ENCODE assay signal across 2 cellular contexts in genomic region chr20:63656451-63656850, GRCh38.
TF ChIP-seq lines count a peak whose summit lies in the region.

No MANE protein-coding gene starts in this region.

TF ChIP-seq in HCT116, 20 proteins besides CTCF, POLR2A, EP300 and RAD21:
- TF ChIP-seq POLR2AphosphoS5 (IDR thresholded peaks at IDR 0.05; ENCODE audit: low read depth, low read length) (no peak), ZBTB33 (IDR thresholded peaks at IDR 0.05; ENCODE audit: extremely low read depth, insufficient replicate concordance, low read length) (no peak), EGR1 (IDR thresholded peaks at IDR 0.05; ENCODE audit: low read depth) (no peak), FOSL1 (IDR thresholded peaks at IDR 0.05; ENCODE audit: low read depth) (no peak), SIN3A (IDR thresholded peaks at IDR 0.05; ENCODE audit: low read depth) (no peak), YY1 (IDR thresholded peaks at IDR 0.05; ENCODE audit: extremely low read depth, insufficient replicate concordance, low read depth, low read length) (no peak), TCF7L2 (IDR thresholded peaks at IDR 0.05; ENCODE audit: borderline replicate concordance, extremely low read depth, insufficient read depth, insufficient read length) (no peak), CBX3 (IDR thresholded peaks at IDR 0.05; ENCODE audit: low read depth) (no peak), SRF (IDR thresholded peaks at IDR 0.05; ENCODE audit: low read depth) (no peak), ZNF274 (IDR thresholded peaks at IDR 0.05; ENCODE audit: low read depth, low read length) (no peak), JUND (IDR thresholded peaks at IDR 0.05) (no peak), EZH2 (IDR thresholded peaks at IDR 0.05) (no peak), EZH2phosphoT487 (IDR thresholded peaks at IDR 0.05; ENCODE audit: borderline replicate concordance) (no peak)
- TF ChIP-seq, protein P1, sequence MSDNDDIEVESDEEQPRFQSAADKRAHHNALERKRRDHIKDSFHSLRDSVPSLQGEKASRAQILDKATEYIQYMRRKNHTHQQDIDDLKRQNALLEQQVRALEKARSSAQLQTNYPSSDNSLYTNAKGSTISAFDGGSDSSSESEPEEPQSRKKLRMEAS (IDR thresholded peaks at IDR 0.05) = no peak
- TF ChIP-seq, protein P2, sequence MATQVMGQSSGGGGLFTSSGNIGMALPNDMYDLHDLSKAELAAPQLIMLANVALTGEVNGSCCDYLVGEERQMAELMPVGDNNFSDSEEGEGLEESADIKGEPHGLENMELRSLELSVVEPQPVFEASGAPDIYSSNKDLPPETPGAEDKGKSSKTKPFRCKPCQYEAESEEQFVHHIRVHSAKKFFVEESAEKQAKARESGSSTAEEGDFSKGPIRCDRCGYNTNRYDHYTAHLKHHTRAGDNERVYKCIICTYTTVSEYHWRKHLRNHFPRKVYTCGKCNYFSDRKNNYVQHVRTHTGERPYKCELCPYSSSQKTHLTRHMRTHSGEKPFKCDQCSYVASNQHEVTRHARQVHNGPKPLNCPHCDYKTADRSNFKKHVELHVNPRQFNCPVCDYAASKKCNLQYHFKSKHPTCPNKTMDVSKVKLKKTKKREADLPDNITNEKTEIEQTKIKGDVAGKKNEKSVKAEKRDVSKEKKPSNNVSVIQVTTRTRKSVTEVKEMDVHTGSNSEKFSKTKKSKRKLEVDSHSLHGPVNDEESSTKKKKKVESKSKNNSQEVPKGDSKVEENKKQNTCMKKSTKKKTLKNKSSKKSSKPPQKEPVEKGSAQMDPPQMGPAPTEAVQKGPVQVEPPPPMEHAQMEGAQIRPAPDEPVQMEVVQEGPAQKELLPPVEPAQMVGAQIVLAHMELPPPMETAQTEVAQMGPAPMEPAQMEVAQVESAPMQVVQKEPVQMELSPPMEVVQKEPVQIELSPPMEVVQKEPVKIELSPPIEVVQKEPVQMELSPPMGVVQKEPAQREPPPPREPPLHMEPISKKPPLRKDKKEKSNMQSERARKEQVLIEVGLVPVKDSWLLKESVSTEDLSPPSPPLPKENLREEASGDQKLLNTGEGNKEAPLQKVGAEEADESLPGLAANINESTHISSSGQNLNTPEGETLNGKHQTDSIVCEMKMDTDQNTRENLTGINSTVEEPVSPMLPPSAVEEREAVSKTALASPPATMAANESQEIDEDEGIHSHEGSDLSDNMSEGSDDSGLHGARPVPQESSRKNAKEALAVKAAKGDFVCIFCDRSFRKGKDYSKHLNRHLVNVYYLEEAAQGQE (IDR thresholded peaks at IDR 0.05; ENCODE audit: low read depth) = no peak

TF ChIP-seq in WTC11, 78 proteins besides CTCF, POLR2A, EP300 and RAD21:
- TF ChIP-seq ZNF671 (CRISPR knock-in tag; IDR thresholded peaks at IDR 0.05) (no peak), CREM (CRISPR knock-in tag; IDR thresholded peaks at IDR 0.05) (no peak), KAT7 (CRISPR knock-in tag; IDR thresholded peaks at IDR 0.05; ENCODE audit: borderline replicate concordance) (no peak), PRRX2 (CRISPR knock-in tag; IDR thresholded peaks at IDR 0.05) (no peak)
